1 cellular context compared by ENCODE assay signal in genomic region chr15:50929062-50929461, GRCh38.
TF ChIP-seq lines count a peak whose summit lies in the region.

No MANE protein-coding gene starts in this region.

TF ChIP-seq in K562, 482 proteins besides CTCF, POLR2A, EP300 and RAD21 (continued from another document):
- TF ChIP-seq ETS2 (tag; IDR thresholded peaks at IDR 0.05; ENCODE audit: borderline replicate concordance, poor library complexity, severe bottlenecking) = no peak
- no peak for TF ChIP-seq ZNF785 (CRISPR knock-in tag; IDR thresholded peaks at IDR 0.05)
- TF ChIP-seq NFXL1 (CRISPR knock-in tag; IDR thresholded peaks at IDR 0.05) = no peak
- TF ChIP-seq ZNF41 (CRISPR knock-in tag; conservative IDR thresholded peaks at IDR 0.05) = no peak
- no peak for TF ChIP-seq MGA (IDR thresholded peaks at IDR 0.05)
- TF ChIP-seq ZBTB34 (CRISPR knock-in tag; IDR thresholded peaks at IDR 0.05) = no peak
- TF ChIP-seq DACH1 (IDR thresholded peaks at IDR 0.05; ENCODE audit: partially characterized antibody) = no peak
- TF ChIP-seq ELF1 (tag; IDR thresholded peaks at IDR 0.05) = no peak
